ENCODE assay signal across 20 cellular contexts in genomic region chr11:81449588-81450155, GRCh38.
"Had no signal": no experiment of that assay in that cellular context is flagged by ENCODE, and none has a peak within 500 bp of the region (broad histone marks: within the 10 kb centered on the region; RNA-seq: fewer than 3 reads in every experiment).

No MANE protein-coding gene starts in this region.

- DNase-seq: activated B cell treated with CpG ODN at 0.5 μM for 24 hours; activated CD4-positive, alpha-beta T cell treated with anti-CD3 and anti-CD28 coated beads for 48 hours; activated CD8-positive, alpha-beta T cell treated with anti-CD3 and anti-CD28 coated beads, Interleukin-2, amount 10 ng/mL, durations not matched to agents 7 days and 5 days; activated effector memory CD4-positive, alpha-beta T cell treated with Interleukin-2 at 50 U/mL for 16 hours; activated naive CD4-positive, alpha-beta T cell treated with anti-CD3 and anti-CD28 coated beads, Interleukin-2, amount 10 ng/mL, durations not matched to agents 7 days and 5 days; activated naive CD8-positive, alpha-beta T cell treated with anti-CD3 and anti-CD28 coated beads, Interleukin-2, amount 50 U/mL, for 24 hours; activated T-cell treated with anti-CD3 and anti-CD28 coated beads, Interleukin-2, amount 50 U/mL, for 24 hours; aorta; effector memory CD4-positive, alpha-beta T cell; head of caudate nucleus; mesenchymal stem cell; stimulated activated CD4-positive, alpha-beta T cell treated with anti-CD3 and anti-CD28 coated beads, Interleukin-12 subunit alpha, Interleukin-12 subunit beta, amount 100 ng/mL, for 4 hours; stimulated activated CD4-positive, alpha-beta T cell treated with anti-CD3 and anti-CD28 coated beads, Interleukin-1b, Interleukin-23, amount 100 ng/mL, for 48 hours; stimulated activated CD8-positive, alpha-beta memory T cell treated with anti-CD3 and anti-CD28 coated beads, Interleukin-4, amount 100 ng/mL, for 48 hours; stimulated activated naive CD4-positive, alpha-beta T cell; T-cell had no signal

- H3K27me3 Mint-ChIP-seq: activated B cell treated with CpG ODN at 0.5 μM for 24 hours; activated naive CD4-positive, alpha-beta T cell treated with anti-CD3 and anti-CD28 coated beads, Interleukin-2, amount 10 ng/mL, durations not matched to agents 7 days and 5 days; activated naive CD8-positive, alpha-beta T cell treated with anti-CD3 and anti-CD28 coated beads, Interleukin-2, amount 50 U/mL, for 24 hours; activated T-cell treated with anti-CD3 and anti-CD28 coated beads, Interleukin-2, amount 50 U/mL, for 24 hours; T-cell had no signal

- FAIRE-seq: endothelial cell of umbilical vein, frontal cortex had no signal

- H3K4me1 Mint-ChIP-seq: activated B cell treated with CpG ODN at 0.5 μM for 24 hours; activated naive CD4-positive, alpha-beta T cell treated with anti-CD3 and anti-CD28 coated beads, Interleukin-2, amount 10 ng/mL, durations not matched to agents 7 days and 5 days; activated naive CD8-positive, alpha-beta T cell treated with anti-CD3 and anti-CD28 coated beads, Interleukin-2, amount 50 U/mL, for 24 hours; T-cell had no signal

- H3K4me3 Mint-ChIP-seq: activated B cell treated with CpG ODN at 0.5 μM for 24 hours; activated CD8-positive, alpha-beta T cell treated with anti-CD3 and anti-CD28 coated beads, Interleukin-2, amount 10 ng/mL, durations not matched to agents 7 days and 5 days; activated naive CD4-positive, alpha-beta T cell treated with anti-CD3 and anti-CD28 coated beads, Interleukin-2, amount 10 ng/mL, durations not matched to agents 7 days and 5 days; activated naive CD8-positive, alpha-beta T cell treated with anti-CD3 and anti-CD28 coated beads, Interleukin-2, amount 50 U/mL, for 24 hours; activated T-cell treated with anti-CD3 and anti-CD28 coated beads, Interleukin-2, amount 50 U/mL, for 24 hours; nephron; T-cell had no signal

- H3K36me3 Mint-ChIP-seq: activated naive CD4-positive, alpha-beta T cell treated with anti-CD3 and anti-CD28 coated beads, Interleukin-2, amount 10 ng/mL, durations not matched to agents 7 days and 5 days; T-cell had no signal

- H3K9me3 Mint-ChIP-seq: activated B cell treated with CpG ODN at 0.5 μM for 24 hours, nephron had no signal

- ATAC-seq: activated CD8-positive, alpha-beta T cell treated with anti-CD3 and anti-CD28 coated beads, Interleukin-2, amount 10 ng/mL, durations not matched to agents 7 days and 5 days; activated naive CD8-positive, alpha-beta T cell treated with anti-CD3 and anti-CD28 coated beads, Interleukin-2, amount 50 U/mL, for 24 hours; SK-N-SH treated with all-trans-retinoic acid at 6 μM for 48 hours; T-cell had no signal

- H3K27ac Mint-ChIP-seq: activated B cell treated with CpG ODN at 0.5 μM for 24 hours; activated CD8-positive, alpha-beta T cell treated with anti-CD3 and anti-CD28 coated beads, Interleukin-2, amount 10 ng/mL, durations not matched to agents 7 days and 5 days; activated naive CD4-positive, alpha-beta T cell treated with anti-CD3 and anti-CD28 coated beads, Interleukin-2, amount 10 ng/mL, durations not matched to agents 7 days and 5 days; activated naive CD8-positive, alpha-beta T cell treated with anti-CD3 and anti-CD28 coated beads, Interleukin-2, amount 50 U/mL, for 24 hours; activated T-cell treated with anti-CD3 and anti-CD28 coated beads, Interleukin-2, amount 50 U/mL, for 24 hours; T-cell had no signal
